In genomic region chr4:139603576-139604387, GRCh38 we compare ENCODE assay signal across 8 cellular contexts. TPM values are rescaled to one million over a fixed set of nuclear protein-coding genes. Genes with fewer than 3 reads are reported as not detected.
DNase-seq lines count a peak whose midpoint lies in the region; ATAC-seq, FAIRE-seq and TF ChIP-seq lines count a peak whose summit lies in the region.

No MANE protein-coding gene starts in this region.

- ATAC-seq in GM18502 (IDR thresholded peaks at IDR 0.05; ENCODE audit: poor library complexity, unreplicated experiment) (peak; percentile 60), gastroesophageal sphincter (no peak), pancreas (peak; percentile 75 to 89 (median 84)), HG02852 (IDR thresholded peaks at IDR 0.05; ENCODE audit: unreplicated experiment) (no peak), HG03280 (IDR thresholded peaks at IDR 0.05; ENCODE audit: unreplicated experiment) (no peak)

- CTCF ChIA-PET in CD4-positive, alpha-beta memory T cell (lab: Charles Lee; ENCODE audit: partially characterized antibody) = interaction anchor here (0.7 to 7.1 kb wide), 21 partner anchors 9 to 1067 kb away, joined by 3 to 149 read pairs (median 4); no protein-coding TSS in a partner anchor

- H3K4me3 Mint-ChIP-seq in CD4-positive, alpha-beta memory T cell = no peak overlapping the region

- H3K27me3 ChIP-seq in CD4-positive, alpha-beta memory T cell (ENCODE audit: insufficient read depth, low read length) = no peaks in the 10 kb centered on the region
- H3K27me3 ChIP-seq in WERI-Rb-1 (ENCODE audit: insufficient read depth, low read depth, severe bottlenecking) (no peaks in the 10 kb centered on the region), gastroesophageal sphincter (no peaks in the 10 kb centered on the region), pancreas (no peaks in the 10 kb centered on the region)

- WGBS in gastroesophageal sphincter (ENCODE audit: low coverage in 1 of 2), 2 donors = 46 to 53% methylated on average over 2 of the region's 2 CpGs
- WGBS in pancreas, 2 donors = 7 to 12% methylated on average over 2 of the region's 2 CpGs

- no peak overlapping the region for H3K27ac ChIP-seq in CD4-positive, alpha-beta memory T cell (ENCODE audit: low read depth, low read length)
- H3K27ac ChIP-seq in WERI-Rb-1 (no peak overlapping the region; the same call in 1 of the 2 replicates), gastroesophageal sphincter (no peak overlapping the region), pancreas (peak overlapping the region in 2 of 4 donors; percentile 10 to 12)

- peaks cover 4 to 6% of the 10 kb centered on the region in 2 donors for H3K27me3 Mint-ChIP-seq in CD4-positive, alpha-beta memory T cell

- peaks cover 13 to 15% (median 14%) of the 10 kb centered on the region in 4 donors for H3K4me1 Mint-ChIP-seq in CD4-positive, alpha-beta memory T cell

- H3K9me3 ChIP-seq in CD4-positive, alpha-beta memory T cell (ENCODE audit: control insufficient read depth in 1 of 2, low read length in 2 of 2) = no peaks in the 10 kb centered on the region
- no peaks in the 10 kb centered on the region for H3K9me3 ChIP-seq in WERI-Rb-1 (ENCODE audit: severe bottlenecking)
- no peaks in the 10 kb centered on the region for H3K9me3 ChIP-seq in gastroesophageal sphincter
- H3K9me3 ChIP-seq in pancreas = no peaks in the 10 kb centered on the region

- intact Hi-C loops in CD4-positive, alpha-beta memory T cell (cut with micrococcal nuclease) = loop anchor here (1.0 to 5.0 kb wide), 4 partner anchors 47 to 1249 kb away; partner anchors contain the start of gene SETD7
- intact Hi-C loops in pancreas (cut with DNase I) = no loop called here

- DNase-seq in CD4-positive, alpha-beta memory T cell = peak in 4 of 5 donors; percentile 22 to 36 (median 34)
- peak; percentile 28 for DNase-seq in NCI-H2029 (lab: John Stamatoyannopoulos, UW)
- peak; percentile 53 for DNase-seq in WERI-Rb-1
- peak in 3 of 6 donors; percentile 26 to 51 (median 45) for DNase-seq in pancreas

- no peak for TF ChIP-seq EP300 in gastroesophageal sphincter (IDR thresholded peaks at IDR 0.05)

- TF ChIP-seq CTCF in WERI-Rb-1 (IDR thresholded peaks at IDR 0.05; ENCODE audit: low read depth, low read length) (peak; percentile 70), gastroesophageal sphincter (IDR thresholded peaks at IDR 0.05) (peak; percentile 38 to 72 (median 62)), pancreas (IDR thresholded peaks at IDR 0.05) (peak; percentile 16 to 52 (median 48))

- no peak overlapping the region for H3K27ac Mint-ChIP-seq in CD4-positive, alpha-beta memory T cell

- H3K36me3 ChIP-seq in CD4-positive, alpha-beta memory T cell (ENCODE audit: insufficient read depth, low read length) = no peaks in the 10 kb centered on the region
- H3K36me3 ChIP-seq in WERI-Rb-1 (no peaks in the 10 kb centered on the region), gastroesophageal sphincter (no peaks in the 10 kb centered on the region), pancreas (no peaks in the 10 kb centered on the region)

- H3K4me1 ChIP-seq in CD4-positive, alpha-beta memory T cell (ENCODE audit: insufficient read depth, low read length) = peaks cover 4% of the 10 kb centered on the region
- H3K4me1 ChIP-seq in gastroesophageal sphincter (no peaks in the 10 kb centered on the region), pancreas (peaks cover 0 to 6% (median 0%) of the 10 kb centered on the region in 3 donors)

- POLR2A ChIA-PET in CD4-positive, alpha-beta memory T cell (lab: Charles Lee; ENCODE audit: partially characterized antibody) = interaction anchor here (2.0 to 2.3 kb wide), 2 partner anchors 47 to 51 kb away, joined by 5 to 12 read pairs; partner anchors contain the start of gene SETD7

- no peak for TF ChIP-seq POLR2A in gastroesophageal sphincter (IDR thresholded peaks at IDR 0.05)

- no peak for FAIRE-seq in pancreas (lab: Jason Lieb, UNC)

- H3K4me3 ChIP-seq in CD4-positive, alpha-beta memory T cell (ENCODE audit: low read length in 2 of 2) = no peak overlapping the region
- H3K4me3 ChIP-seq in WERI-Rb-1 (ENCODE audit: low read depth, low read length) (no peak overlapping the region), gastroesophageal sphincter (no peak overlapping the region), pancreas (no peak overlapping the region)

- H3K9me3 Mint-ChIP-seq in CD4-positive, alpha-beta memory T cell = peaks cover 0 to 2% (median 0%) of the 10 kb centered on the region in 8 donors

- no peaks in the 10 kb centered on the region for H3K36me3 Mint-ChIP-seq in CD4-positive, alpha-beta memory T cell

RNA-seq across cellular contexts. Expression of gene SETD7, which starts 47.8 kb away (rescaled TPM):
- total RNA-seq in CD4-positive, alpha-beta memory T cell = 10 to 100 TPM; 13.8 to 14.6 TPM
- polyA plus RNA-seq in CD4-positive, alpha-beta memory T cell = 1 to 10 TPM; 3.9 to 5.6 TPM
- total RNA-seq in gastroesophageal sphincter (10 to 100 TPM; 72.7 to 92.2 (median 88.3) TPM), pancreas (10 to 100 TPM; 14.5 to 25.1 (median 18.3) TPM)
- 1 to 10 TPM; 7.1 to 7.3 TPM for polyA plus RNA-seq in pancreas

Comparison
In these comparisons a context has a peak if more than half of its experiments do, and no peak if none do; other contexts are left out.
1. ATAC-seq: peak in GM18502 (single experiment) and pancreas (4 of 4); none in gastroesophageal sphincter (single experiment), HG02852 (single experiment) and HG03280 (single experiment).
2. Peak in every context shown above with its lines, with median percentiles within 50 percentile points of each other: CTCF ChIP-seq.